Comparison of ENCODE assay signal across 15 cellular contexts in the genomic region with DNA sequence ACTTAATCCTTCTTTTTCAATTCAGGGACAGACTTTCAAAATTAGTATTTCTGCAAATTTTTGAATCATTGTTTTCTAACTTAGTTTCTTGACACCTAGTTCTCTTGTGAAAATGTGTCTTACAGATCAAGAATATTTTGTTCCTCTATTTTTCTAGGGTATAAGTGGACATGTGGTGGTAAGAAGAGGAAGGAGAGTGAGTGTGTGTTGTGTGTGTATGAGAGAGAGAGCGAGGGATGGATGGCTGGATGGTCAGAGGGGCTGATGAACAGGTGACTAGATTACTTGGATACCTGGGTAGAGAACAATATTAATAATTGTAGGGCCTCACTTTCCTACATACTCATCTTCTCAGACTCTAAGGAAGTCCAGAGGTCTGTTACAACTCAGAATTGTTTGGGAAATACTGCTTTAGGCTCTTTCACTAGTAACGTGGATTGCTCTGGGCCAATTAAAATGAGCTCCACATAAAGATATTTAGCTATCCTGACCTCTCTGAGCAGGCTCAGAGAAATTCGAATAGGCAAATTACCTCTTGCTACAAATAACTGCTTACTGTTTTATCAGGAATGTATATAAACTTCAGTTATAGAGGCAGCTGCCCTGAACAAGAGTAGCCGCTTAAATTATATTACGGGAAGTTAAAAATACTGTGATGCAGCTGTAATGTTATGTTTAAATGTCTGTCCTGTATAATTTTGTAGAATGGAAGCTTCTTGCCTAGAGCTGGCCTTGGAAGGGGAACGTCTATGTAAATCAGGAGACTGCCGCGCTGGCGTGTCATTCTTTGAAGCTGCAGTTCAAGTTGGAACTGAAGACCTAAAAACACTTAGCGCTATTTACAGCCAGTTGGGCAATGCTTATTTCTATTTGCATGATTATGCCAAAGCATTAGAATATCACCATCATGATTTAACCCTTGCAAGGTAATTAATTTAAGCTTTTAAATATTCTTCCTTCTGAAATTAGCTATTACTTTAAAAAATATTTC. TPM values are rescaled to one million over a fixed set of nuclear protein-coding genes. Genes with fewer than 3 reads are reported as not detected.
DNase-seq lines count a peak whose midpoint lies in the region; ATAC-seq and TF ChIP-seq lines count a peak whose summit lies in the region.
"Had no signal": no experiment of that assay in that cellular context is flagged by ENCODE, and none has a peak within 500 bp of the region (broad histone marks: within the 10 kb centered on the region; RNA-seq: fewer than 3 reads in every experiment).

No MANE protein-coding gene starts in this region.

- intact Hi-C loops in posterior vena cava (cut with DNase I) (loop anchor here in 1 of 2 donors (10.0 kb wide), 1 partner anchor 72 kb away; no protein-coding TSS in a partner anchor), right lobe of liver (cut with DNase I) (loop anchor here in 1 of 2 donors (5.0 kb wide), 1 partner anchor 69 kb away; no protein-coding TSS in a partner anchor)

- H3K36me3 ChIP-seq in effector memory CD4-positive, alpha-beta T cell (ENCODE audit: control insufficient read depth, insufficient read depth, low read length), result no peaks in the 10 kb centered on the region
- no peaks in the 10 kb centered on the region for H3K36me3 ChIP-seq in right lobe of liver
- H3K36me3 ChIP-seq: ovary had no signal

- no peaks in the 10 kb centered on the region for H3K9me3 ChIP-seq in effector memory CD4-positive, alpha-beta T cell (ENCODE audit: control insufficient read depth, low read length)
- no peaks in the 10 kb centered on the region for H3K9me3 ChIP-seq in right lobe of liver
- H3K9me3 ChIP-seq: ovary had no signal

- TF ChIP-seq CTCF in right lobe of liver (IDR thresholded peaks at IDR 0.05), result no peak

- no peak for ATAC-seq in right lobe of liver
- ATAC-seq: activated CD4-positive, CD25-positive, alpha-beta regulatory T cell treated with anti-CD3 and anti-CD28 coated beads, Interleukin-2, amount 50 U/mL, for 24 hours; effector memory CD8-positive, alpha-beta T cell had no signal

- no peaks in the 10 kb centered on the region for H3K4me1 ChIP-seq in effector memory CD4-positive, alpha-beta T cell (ENCODE audit: control insufficient read depth, insufficient read depth, low read length, poor library complexity, severe bottlenecking)
- no peaks in the 10 kb centered on the region for H3K4me1 ChIP-seq in right lobe of liver

- 58% methylated on average over 7 of the region's 10 CpGs for WGBS in right lobe of liver (ENCODE audit: insufficient coverage, low coverage, low lambda C conversion rate, missing lambda C conversion rate)

- peak overlapping the region; percentile 32 for H3K27ac ChIP-seq in cingulate gyrus (ENCODE audit: low read depth, low read length)
- H3K27ac ChIP-seq in effector memory CD4-positive, alpha-beta T cell (ENCODE audit: insufficient read depth, low read length, poor library complexity, severe bottlenecking), result no peak overlapping the region
- H3K27ac ChIP-seq in right lobe of liver, result no peak overlapping the region
- H3K27ac ChIP-seq: C4-2B, ovary had no signal

- no peaks in the 10 kb centered on the region for H3K27me3 ChIP-seq in effector memory CD4-positive, alpha-beta T cell (replicated peaks; ENCODE audit: control insufficient read depth, insufficient read depth, low read length, poor library complexity, severe bottlenecking)
- H3K27me3 ChIP-seq in right lobe of liver, result no peaks in the 10 kb centered on the region
- H3K27me3 ChIP-seq: ovary had no signal

- no peak for TF ChIP-seq POLR2A in right lobe of liver (IDR thresholded peaks at IDR 0.05)

- peak; percentile 22 for DNase-seq in AG08395 (ENCODE audit: low spot score)
- DNase-seq in Kasumi-1 (lab: John Stamatoyannopoulos, UW), result peak; percentile 19 to 44
- DNase-seq in midbrain (lab: John Stamatoyannopoulos, UW), result peak; percentile 46
- no peak for DNase-seq in posterior vena cava (ENCODE audit: low spot score)
- DNase-seq in effector memory CD4-positive, alpha-beta T cell, result no peak
- no peak for DNase-seq in right lobe of liver
- DNase-seq in A172 (ENCODE audit: low spot score), result no peak
- DNase-seq: activated gamma-delta T cell treated with Interleukin-2 at 50 U/mL for 16 hours; effector memory CD8-positive, alpha-beta T cell; ovary; RPMI8226 had no signal

- no peak overlapping the region for H3K4me3 ChIP-seq in effector memory CD4-positive, alpha-beta T cell (ENCODE audit: insufficient read depth, low read depth, low read length, poor library complexity, severe bottlenecking)
- H3K4me3 ChIP-seq in right lobe of liver, result no peak overlapping the region
- H3K4me3 ChIP-seq: ovary had no signal

RNA-seq across cellular contexts. Expression of a gene that starts 19.7 kb away (rescaled TPM):
- total RNA-seq in posterior vena cava (10 to 100 TPM; 16.8 to 24.9 TPM), right lobe of liver (1 to 10 TPM in 2 of 6 experiments, under 1 TPM in 4; 0.51 to 2.1 (median 0.89) TPM)
- total RNA-seq in A172 (2014; rRNA removed; shearing (Covaris generic)), result 33.4 and 38.6 TPM in 2 replicates

RNA-seq across cellular contexts. Expression of a gene that starts 39.6 kb away (rescaled TPM):
- total RNA-seq in posterior vena cava (1 to 10 TPM in 1 of 2 donors, under 1 TPM in 1; 0.83 to 1.0 TPM), right lobe of liver (not detected)
- total RNA-seq in A172 (2014; rRNA removed; shearing (Covaris generic)), result 2.1 TPM in 1 of 2 replicates, not detected in the other
- total RNA-seq: ovary, ureter had no signal

Comparison
In these comparisons a context has a peak if more than half of its experiments do, and no peak if none do; other contexts are left out.
1. DNase-seq: peak in AG08395 (single experiment), Kasumi-1 (2 of 2) and midbrain (single experiment); none in posterior vena cava (single experiment), effector memory CD4-positive, alpha-beta T cell (0 of 3), right lobe of liver (0 of 3) and A172 (single experiment).
2. RNA of a gene that starts 19.7 kb away (total RNA-seq): 33.4 to 38.6 TPM in A172 and 16.8 to 24.9 TPM in posterior vena cava; 0.51 to 2.1 TPM in right lobe of liver; every median in the first group is over 4 times any median in the second.